Comparison of ENCODE assay signal across 1 cellular context in genomic region chr5:102077920-102078319, GRCh38.
TF ChIP-seq lines count a peak whose summit lies in the region.

No MANE protein-coding gene starts in this region.

TF ChIP-seq in H1, 55 proteins besides CTCF, POLR2A, EP300 and RAD21:
- TF ChIP-seq PHF8 (conservative IDR thresholded peaks at IDR 0.05; ENCODE audit: low read depth, low read length), result no peak
- TF ChIP-seq NANOG (IDR thresholded peaks at IDR 0.05; ENCODE audit: insufficient read depth, low read depth, low read length, poor library complexity, severe bottlenecking), result no peak
- TF ChIP-seq HDAC2 (IDR thresholded peaks at IDR 0.05; ENCODE audit: borderline replicate concordance in 1 of 2, low read depth in 2 of 2, low read length in 2 of 2), result no peak
- TF ChIP-seq E2F6 (IDR thresholded peaks at IDR 0.05), result no peak
- no peak for TF ChIP-seq CHD2 (IDR thresholded peaks at IDR 0.05; ENCODE audit: low read length)
- no peak for TF ChIP-seq EZH2 (IDR thresholded peaks at IDR 0.05; ENCODE audit: low read depth, low read length, severe bottlenecking)
- no peak for TF ChIP-seq BACH1 (IDR thresholded peaks at IDR 0.05; ENCODE audit: low read length)
- no peak for TF ChIP-seq CTBP2 (IDR thresholded peaks at IDR 0.05; ENCODE audit: borderline replicate concordance, insufficient read depth, insufficient read length, low read length)
- TF ChIP-seq GTF2F1 (IDR thresholded peaks at IDR 0.05; ENCODE audit: borderline replicate concordance, low read depth, low read length), result no peak
- TF ChIP-seq ATF3 (IDR thresholded peaks at IDR 0.05; ENCODE audit: insufficient read depth, low read depth, low read length), result no peak
- no peak for TF ChIP-seq TAF1 (IDR thresholded peaks at IDR 0.05; ENCODE audit: low read depth, low read length)
- TF ChIP-seq KDM1A (IDR thresholded peaks at IDR 0.05; ENCODE audit: borderline replicate concordance, low read length), result no peak
- TF ChIP-seq SIRT6 (IDR thresholded peaks at IDR 0.05; ENCODE audit: low read length), result no peak
- TF ChIP-seq HDAC6 (IDR thresholded peaks at IDR 0.05; ENCODE audit: low read depth, low read length), result no peak
